ENCODE assay signal across 13 cellular contexts in the genomic region with DNA sequence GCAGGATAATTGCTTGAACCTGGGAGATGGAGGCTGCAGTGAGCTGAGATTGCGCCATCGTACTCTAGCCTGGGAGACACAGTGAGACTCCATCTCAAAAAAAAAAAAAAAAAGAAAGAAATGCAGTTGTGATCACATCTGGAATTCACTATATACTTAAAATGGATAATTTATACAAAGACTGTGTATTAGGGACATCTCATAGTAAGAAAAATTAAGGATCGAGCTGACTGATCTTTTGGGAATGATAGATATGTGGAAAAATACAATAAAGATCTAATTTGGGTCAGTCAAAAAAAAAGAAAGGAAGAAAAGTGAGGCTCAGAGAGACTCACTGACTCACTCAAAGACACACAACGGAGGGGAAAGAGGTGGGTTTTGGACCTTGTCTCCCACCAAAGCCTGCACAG.
DNase-seq lines count a peak whose midpoint lies in the region; ATAC-seq and TF ChIP-seq lines count a peak whose summit lies in the region.
"Had no signal": no experiment of that assay in that cellular context is flagged by ENCODE, and none has a peak within 500 bp of the region (broad histone marks: within the 10 kb centered on the region; RNA-seq: fewer than 3 reads in every experiment).

No MANE protein-coding gene starts in this region.

- H3K27ac ChIP-seq in skin epidermis (peak overlapping the region in 17 of 21 experiments; percentile 37 to 88 (median 68)), foreskin keratinocyte (no peak overlapping the region)

- DNase-seq in ELR (ENCODE audit: low read depth) (peak; percentile 66), amniotic epithelial cell (ENCODE audit: low read depth) (peak; percentile 51), fibroblast of peridontal ligament (ENCODE audit: extremely low read depth) (peak; percentile 93), foreskin keratinocyte (no peak)
- DNase-seq in activated T-cell treated with anti-CD3 and anti-CD28 coated beads, Interleukin-2, amount 50 U/mL, for 72 hours = no peak
- DNase-seq in stimulated activated CD8-positive, alpha-beta memory T cell treated with anti-CD3 and anti-CD28 coated beads, Interleukin-4, amount 100 ng/mL, for 48 hours = no peak
- DNase-seq: CD4-positive, alpha-beta memory T cell; heart left ventricle; T-helper 2 cell had no signal

- H3K4me3 ChIP-seq in skin epidermis = no peak overlapping the region
- H3K4me3 ChIP-seq: heart left ventricle, lung had no signal

- peaks cover 51% of the 10 kb centered on the region for H3K4me1 ChIP-seq in foreskin keratinocyte

- H3K36me3 Mint-ChIP-seq in activated T-cell treated with anti-CD3 and anti-CD28 coated beads, Interleukin-2, amount 50 U/mL, for 72 hours (ENCODE audit: insufficient read depth in 2 of 2) = no peaks in the 10 kb centered on the region
- H3K36me3 Mint-ChIP-seq: CD4-positive, alpha-beta memory T cell; stimulated activated memory B cell treated with anti-CD40 and anti-IgM and Interleukin-4, amounts not matched to agents 10 μg/mL and 1 μg/mL and 100 μg/mL, for 72 hours had no signal

- no peaks in the 10 kb centered on the region for H3K4me1 Mint-ChIP-seq in activated T-cell treated with anti-CD3 and anti-CD28 coated beads, Interleukin-2, amount 50 U/mL, for 72 hours (ENCODE audit: low read depth)
- H3K4me1 Mint-ChIP-seq: stimulated activated memory B cell treated with anti-CD40 and anti-IgM and Interleukin-4, amounts not matched to agents 10 μg/mL and 1 μg/mL and 100 μg/mL, for 72 hours had no signal

- TF ChIP-seq CTCF in foreskin keratinocyte (conservative IDR thresholded peaks at IDR 0.05) = no peak

- ATAC-seq in activated T-cell treated with anti-CD3 and anti-CD28 coated beads, Interleukin-2, amount 50 U/mL, for 72 hours (replicated peaks in 1 of 2) = no peak
- ATAC-seq in foreskin keratinocyte = no peak
- ATAC-seq in activated CD4-positive, CD25-positive, alpha-beta regulatory T cell treated with anti-CD3 and anti-CD28 coated beads, Interleukin-2, amount 50 U/mL, for 24 hours = no peak
- ATAC-seq: stimulated activated memory B cell treated with anti-CD40 and anti-IgM and Interleukin-4, amounts not matched to agents 10 μg/mL and 1 μg/mL and 100 μg/mL, for 72 hours had no signal

- H3K4me3 Mint-ChIP-seq in activated T-cell treated with anti-CD3 and anti-CD28 coated beads, Interleukin-2, amount 50 U/mL, for 72 hours = no peak overlapping the region
- H3K4me3 Mint-ChIP-seq: CD4-positive, alpha-beta memory T cell; stimulated activated memory B cell treated with anti-CD40 and anti-IgM and Interleukin-4, amounts not matched to agents 10 μg/mL and 1 μg/mL and 100 μg/mL, for 72 hours had no signal

- H3K27me3 Mint-ChIP-seq in activated T-cell treated with anti-CD3 and anti-CD28 coated beads, Interleukin-2, amount 50 U/mL, for 72 hours (ENCODE audit: low read depth) = no peaks in the 10 kb centered on the region
- H3K27me3 Mint-ChIP-seq: CD4-positive, alpha-beta memory T cell had no signal

- H3K27me3 ChIP-seq in foreskin keratinocyte = no peaks in the 10 kb centered on the region
- H3K27me3 ChIP-seq: heart left ventricle had no signal

- no peak overlapping the region for H3K27ac Mint-ChIP-seq in activated T-cell treated with anti-CD3 and anti-CD28 coated beads, Interleukin-2, amount 50 U/mL, for 72 hours
- H3K27ac Mint-ChIP-seq: stimulated activated memory B cell treated with anti-CD40 and anti-IgM and Interleukin-4, amounts not matched to agents 10 μg/mL and 1 μg/mL and 100 μg/mL, for 72 hours had no signal

- no peaks in the 10 kb centered on the region for H3K9me3 Mint-ChIP-seq in activated T-cell treated with anti-CD3 and anti-CD28 coated beads, Interleukin-2, amount 50 U/mL, for 72 hours
- H3K9me3 Mint-ChIP-seq: CD4-positive, alpha-beta memory T cell; stimulated activated memory B cell treated with anti-CD40 and anti-IgM and Interleukin-4, amounts not matched to agents 10 μg/mL and 1 μg/mL and 100 μg/mL, for 72 hours had no signal

Comparison
In these comparisons a context has a peak if more than half of its experiments do, and no peak if none do; other contexts are left out.
1. DNase-seq: peak in ELR (single experiment), amniotic epithelial cell (single experiment) and fibroblast of peridontal ligament (single experiment); none in activated T-cell treated with anti-CD3 and anti-CD28 coated beads, Interleukin-2, amount 50 U/mL, for 72 hours (0 of 2), foreskin keratinocyte (0 of 2) and stimulated activated CD8-positive, alpha-beta memory T cell treated with anti-CD3 and anti-CD28 coated beads, Interleukin-4, amount 100 ng/mL, for 48 hours (single experiment).